33 cellular contexts compared by ENCODE assay signal in the genomic region with DNA sequence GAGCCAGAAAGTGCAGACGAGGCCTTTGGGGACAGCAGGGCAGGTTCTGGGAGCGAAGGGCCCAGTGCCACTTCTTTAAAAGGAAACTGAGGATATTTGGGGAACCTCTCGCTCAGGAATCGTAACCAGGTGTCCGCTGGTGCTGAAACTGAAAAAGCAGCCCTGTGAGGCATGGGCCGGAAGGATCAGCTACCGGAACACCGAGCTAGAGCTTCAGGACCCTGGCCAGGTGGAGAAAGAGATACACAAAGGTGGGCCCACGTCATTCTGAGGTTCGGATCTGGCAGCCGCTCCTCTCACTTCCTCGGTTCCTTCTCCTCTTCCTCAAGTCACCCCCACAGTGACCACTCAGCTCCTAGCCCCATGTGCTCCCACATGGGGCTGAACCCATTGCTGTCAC. TPM values are rescaled to one million over a fixed set of nuclear protein-coding genes. Genes with fewer than 3 reads are reported as not detected.
"Had no signal": no experiment of that assay in that cellular context is flagged by ENCODE, and none has a peak within 500 bp of the region (broad histone marks: within the 10 kb centered on the region; RNA-seq: fewer than 3 reads in every experiment).

No MANE protein-coding gene starts in this region.

- H3K9me3 ChIP-seq: esophagus squamous epithelium, gastroesophageal sphincter, heart right ventricle had no signal

- H3K27me3 ChIP-seq: brain microvascular endothelial cell, esophagus squamous epithelium, heart right ventricle had no signal

- H3K27ac ChIP-seq: brain microvascular endothelial cell, epithelial cell of prostate, esophagus squamous epithelium, gastroesophageal sphincter, heart right ventricle had no signal

- FAIRE-seq: astrocyte, bronchial epithelial cell, colon, endometrium, endothelial cell of umbilical vein had no signal

- H3K4me3 Mint-ChIP-seq: activated CD4-positive, alpha-beta memory T cell treated with anti-CD3 and anti-CD28 coated beads, Interleukin-2, amount 10 ng/mL, durations not matched to agents 7 days and 5 days; activated CD4-positive, alpha-beta T cell treated with anti-CD3 and anti-CD28 coated beads for 36 hours; activated CD4-positive, alpha-beta T cell treated with anti-CD3 and anti-CD28 coated beads, Interleukin-2, amount 10 ng/mL, durations not matched to agents 24 days and 14 days; activated naive CD8-positive, alpha-beta T cell; activated T-cell treated with anti-CD3 and anti-CD28 coated beads, Interleukin-2, amount 50 U/mL, for 24 hours; activated T-cell treated with anti-CD3 and anti-CD28 coated beads, Interleukin-2, amount 50 U/mL, for 72 hours had no signal

- H3K4me1 ChIP-seq: gastroesophageal sphincter, heart right ventricle had no signal

- H3K27ac Mint-ChIP-seq: activated CD4-positive, alpha-beta memory T cell treated with anti-CD3 and anti-CD28 coated beads, Interleukin-2, amount 10 ng/mL, durations not matched to agents 7 days and 5 days; activated CD4-positive, alpha-beta T cell treated with anti-CD3 and anti-CD28 coated beads for 36 hours; activated CD4-positive, alpha-beta T cell treated with anti-CD3 and anti-CD28 coated beads, Interleukin-2, amount 10 ng/mL, durations not matched to agents 24 days and 14 days; activated naive CD8-positive, alpha-beta T cell; activated T-cell treated with anti-CD3 and anti-CD28 coated beads, Interleukin-2, amount 50 U/mL, for 72 hours had no signal

- DNase-seq: activated CD4-positive, alpha-beta memory T cell treated with anti-CD3 and anti-CD28 coated beads, Interleukin-2, amount 10 ng/mL, durations not matched to agents 7 days and 5 days; activated CD4-positive, alpha-beta T cell treated with anti-CD3 and anti-CD28 coated beads for 36 hours; activated CD4-positive, alpha-beta T cell treated with anti-CD3 and anti-CD28 coated beads, Interleukin-2, amount 10 ng/mL, durations not matched to agents 24 days and 14 days; activated CD4-positive, CD25-positive, alpha-beta regulatory T cell; activated CD4-positive, CD25-positive, alpha-beta regulatory T cell treated with anti-CD3 and anti-CD28 coated beads, Interleukin-2, amount 50 U/mL, for 72 hours; activated CD8-positive, alpha-beta memory T cell treated with anti-CD3 and anti-CD28 coated beads, Interleukin-2, amount 50 U/mL, for 48 hours; activated effector memory CD4-positive, alpha-beta T cell treated with Interleukin-2 at 50 U/mL for 16 hours; activated gamma-delta T cell treated with Interleukin-2 at 50 U/mL for 16 hours; activated naive CD4-positive, alpha-beta T cell treated with anti-CD3 and anti-CD28 coated beads, Interleukin-2, amount 50 U/mL, for 16 hours; activated naive CD4-positive, alpha-beta T cell treated with Interleukin-2 at 50 U/mL for 16 hours; activated T-cell treated with anti-CD3 and anti-CD28 coated beads for 4 hours; activated T-cell treated with anti-CD3 and anti-CD28 coated beads, Interleukin-2, amount 50 U/mL, for 24 hours; activated T-cell treated with anti-CD3 and anti-CD28 coated beads, Interleukin-2, amount 50 U/mL, for 72 hours; amniotic stem cell; anterior cingulate cortex; brain microvascular endothelial cell; cortex of kidney; dermis blood vessel endothelial cell; effector CD8-positive, alpha-beta T cell; esophagus squamous epithelium; foreskin melanocyte; heart right ventricle; T-helper 1 cell; T-helper 2 cell had no signal

- H3K4me3 ChIP-seq: esophagus squamous epithelium, gastroesophageal sphincter, heart right ventricle had no signal

- H3K27me3 Mint-ChIP-seq: activated CD4-positive, alpha-beta memory T cell treated with anti-CD3 and anti-CD28 coated beads, Interleukin-2, amount 10 ng/mL, durations not matched to agents 7 days and 5 days; activated CD4-positive, alpha-beta T cell treated with anti-CD3 and anti-CD28 coated beads for 36 hours; activated CD4-positive, alpha-beta T cell treated with anti-CD3 and anti-CD28 coated beads, Interleukin-2, amount 10 ng/mL, durations not matched to agents 24 days and 14 days; activated naive CD8-positive, alpha-beta T cell; activated T-cell treated with anti-CD3 and anti-CD28 coated beads, Interleukin-2, amount 50 U/mL, for 24 hours had no signal

- ATAC-seq: activated CD4-positive, alpha-beta T cell treated with anti-CD3 and anti-CD28 coated beads for 36 hours; activated T-cell treated with anti-CD3 and anti-CD28 coated beads, Interleukin-2, amount 50 U/mL, for 72 hours; gastroesophageal sphincter; heart right ventricle had no signal

- H3K36me3 ChIP-seq: brain microvascular endothelial cell had no signal

RNA-seq across cellular contexts. Expression of gene MX2, which starts 18.1 kb away (rescaled TPM):
- total RNA-seq: chondrocyte, endothelial cell of umbilical vein had no signal
